In the genomic region with DNA sequence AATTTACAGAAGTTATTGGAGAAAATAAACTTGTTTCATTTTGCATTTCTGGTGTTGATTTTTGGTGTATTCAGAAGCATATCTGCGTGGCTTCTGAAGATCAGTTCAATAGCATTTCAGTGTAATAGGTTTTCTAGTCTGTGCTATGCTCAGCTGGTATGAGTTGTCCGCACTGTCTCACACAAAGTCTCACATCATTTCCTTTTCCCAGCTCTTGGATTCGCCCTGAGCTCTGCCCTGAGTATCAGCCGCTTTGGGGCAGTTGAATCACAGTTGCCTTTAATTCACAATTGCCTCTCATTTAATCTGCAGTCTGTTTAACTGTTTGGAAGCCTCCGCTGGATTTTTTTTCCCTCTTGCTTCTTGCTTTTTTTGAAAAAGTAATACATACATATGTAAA, we compare ENCODE assay signal across 16 cellular contexts. TPM values are rescaled to one million over a fixed set of nuclear protein-coding genes. Genes with fewer than 3 reads are reported as not detected.
DNase-seq lines count a peak whose midpoint lies in the region; ATAC-seq and TF ChIP-seq lines count a peak whose summit lies in the region.
"Had no signal": no experiment of that assay in that cellular context is flagged by ENCODE, and none has a peak within 500 bp of the region (broad histone marks: within the 10 kb centered on the region; RNA-seq: fewer than 3 reads in every experiment).

No MANE protein-coding gene starts in this region.

- ATAC-seq in GM23338 (no peak), left ventricle myocardium superior (peak; percentile 70), thoracic aorta (ENCODE audit: insufficient number of reproducible peaks, low FRiP score, low read depth) (no peak), GM21717 (IDR thresholded peaks at IDR 0.05; ENCODE audit: unreplicated experiment) (no peak)
- ATAC-seq: HepG2 had no signal

- peaks cover 12% of the 10 kb centered on the region; the same call in 1 of the 2 replicates for H3F3A ChIP-seq in GM23338 (replicated peaks; ENCODE audit: low read depth)

- H3K27ac ChIP-seq in GM23338 (ENCODE audit: low read depth) (0 out of 2 replicates have a peak overlapping the region, but pooled peaks have one; percentile 4), VCaP (peak overlapping the region; percentile 87), thoracic aorta (peak overlapping the region; percentile 10 to 53)
- H3K27ac ChIP-seq: BLaER1 treated with 17β-estradiol and CSF1 and Interleukin-3, amounts not matched to agents 10 nM and 100 nM; GM23248 had no signal

- H3K9me3 ChIP-seq in thoracic aorta: no peaks in the 10 kb centered on the region
- H3K9me3 ChIP-seq: BLaER1 treated with 17β-estradiol and CSF1 and Interleukin-3, amounts not matched to agents 10 nM and 100 nM had no signal

- no peaks in the 10 kb centered on the region for H3K9me2 ChIP-seq in GM23338 (ENCODE audit: insufficient read depth)

- H3K36me3 ChIP-seq in GM23338 (ENCODE audit: insufficient read depth): peaks cover 48% of the 10 kb centered on the region
- peaks cover 13% of the 10 kb centered on the region for H3K36me3 ChIP-seq in thoracic aorta

- H3K36me3 Mint-ChIP-seq in GM23338 (ENCODE audit: low read depth): peaks cover 67% of the 10 kb centered on the region
- H3K36me3 Mint-ChIP-seq: CD4-positive, CD25-positive, alpha-beta regulatory T cell had no signal

- H3K27me3 ChIP-seq in GM23338 (ENCODE audit: insufficient read depth) (no peaks in the 10 kb centered on the region), thoracic aorta (replicated peaks; ENCODE audit: insufficient read depth) (no peaks in the 10 kb centered on the region)
- H3K27me3 ChIP-seq: BLaER1 treated with 17β-estradiol and CSF1 and Interleukin-3, amounts not matched to agents 10 nM and 100 nM had no signal

- H3K79me2 ChIP-seq in GM23338 (replicated peaks; ENCODE audit: insufficient read depth): peaks cover 4% of the 10 kb centered on the region; the same call in 1 of the 2 replicates

- no peak overlapping the region; the same call in 1 of the 2 replicates for H3K27ac Mint-ChIP-seq in GM23338
- H3K27ac Mint-ChIP-seq: CD4-positive, CD25-positive, alpha-beta regulatory T cell had no signal

- no peak for TF ChIP-seq CTCF in GM23338 (conservative IDR thresholded peaks at IDR 0.05; ENCODE audit: low read depth in 2 of 2)
- TF ChIP-seq CTCF in VCaP (conservative IDR thresholded peaks at IDR 0.05): no peak
- TF ChIP-seq CTCF in thoracic aorta (IDR thresholded peaks at IDR 0.05): no peak

- H3K4me3 ChIP-seq in GM23338 (no peak overlapping the region), thoracic aorta (no peak overlapping the region)
- H3K4me3 ChIP-seq: BLaER1 treated with 17β-estradiol and CSF1 and Interleukin-3, amounts not matched to agents 10 nM and 100 nM; GM23248 had no signal

- H2AFZ ChIP-seq in GM23338: no peak overlapping the region
- H2AFZ ChIP-seq: GM23248 had no signal

- no peak for DNase-seq in GM23338 (ENCODE audit: low spot score)
- DNase-seq in left ventricle myocardium superior: no peak
- no peak for DNase-seq in thoracic aorta (ENCODE audit: low spot score)
- no peak for DNase-seq in posterior vena cava (ENCODE audit: low spot score)
- DNase-seq in HT-29 (ENCODE audit: low spot score): no peak
- DNase-seq: ACHN; CD4-positive, CD25-positive, alpha-beta regulatory T cell; DMS53; GF-D8; GM23248; H7 had no signal

- intact Hi-C loops in left ventricle myocardium superior (cut with micrococcal nuclease): no loop called here
- intact Hi-C loops in posterior vena cava (cut with DNase I): no loop called here

- H3K9me3 Mint-ChIP-seq in GM23338: peaks cover 10% of the 10 kb centered on the region; the same call in 2 of the 3 replicates

- peaks cover 14% of the 10 kb centered on the region for H3K4me1 Mint-ChIP-seq in GM23338

- no peak overlapping the region for H3K4me3 Mint-ChIP-seq in GM23338
- H3K4me3 Mint-ChIP-seq: CD4-positive, CD25-positive, alpha-beta regulatory T cell had no signal

- H4K20me1 ChIP-seq in GM23338 (replicated peaks; ENCODE audit: insufficient read depth): no peaks in the 10 kb centered on the region
- H4K20me1 ChIP-seq: BLaER1 treated with 17β-estradiol and CSF1 and Interleukin-3, amounts not matched to agents 10 nM and 100 nM had no signal

- no peak overlapping the region for H3K4me2 ChIP-seq in GM23338
- H3K4me2 ChIP-seq: BLaER1 treated with 17β-estradiol and CSF1 and Interleukin-3, amounts not matched to agents 10 nM and 100 nM had no signal

- H3K4me1 ChIP-seq in GM23338 (ENCODE audit: insufficient read depth) (peaks cover 7% of the 10 kb centered on the region; the same call in 1 of the 2 replicates), thoracic aorta (ENCODE audit: control insufficient read depth in 1 of 2, low read depth in 2 of 2) (peaks cover 16 to 39% of the 10 kb centered on the region in 2 donors)
- H3K4me1 ChIP-seq: BLaER1 treated with 17β-estradiol and CSF1 and Interleukin-3, amounts not matched to agents 10 nM and 100 nM had no signal

- H3K27me3 Mint-ChIP-seq in GM23338 (ENCODE audit: insufficient read depth, low read depth, poor library complexity): no peaks in the 10 kb centered on the region
- H3K27me3 Mint-ChIP-seq: CD4-positive, CD25-positive, alpha-beta regulatory T cell had no signal

TF ChIP-seq in GM23338, 12 proteins besides CTCF, POLR2A, EP300 and RAD21 (continues in another document):
- no peak for TF ChIP-seq REST (IDR thresholded peaks at IDR 0.05; ENCODE audit: unreplicated experiment)
- no peak for TF ChIP-seq EZH2 (IDR thresholded peaks at IDR 0.05; ENCODE audit: low read depth, unreplicated experiment)
- no peak for TF ChIP-seq CREB1 (CRISPR knock-in tag; IDR thresholded peaks at IDR 0.05; ENCODE audit: low read depth)
- no peak for TF ChIP-seq POLR2AphosphoS5 (IDR thresholded peaks at IDR 0.05; ENCODE audit: low read depth)

RNA-seq across cellular contexts. Expression of gene TTC23L, which starts 6.4 kb away (rescaled TPM):
- 2.2 and 3.6 TPM in 2 replicates for total RNA-seq in GM23338 (2014; rRNA removed; shearing (Covaris generic))
- polyA plus RNA-seq in GM23338 (2016; fragmentation: Nextera tagmentation; extraction: Ambion mirVana): 1.1 and 2.3 TPM in 2 replicates
- not detected for total RNA-seq in left ventricle myocardium superior
- 1 to 10 TPM in 1 of 2 donors, not detected in 1; 3.7 TPM for total RNA-seq in thoracic aorta
- under 1 TPM in 1 of 2 donors, not detected in 1; 0.74 TPM for total RNA-seq in posterior vena cava
- not detected in 2 replicates for total RNA-seq in HT-29 (2014; rRNA removed; shearing (Covaris generic))
- total RNA-seq: A172; CD4-positive, CD25-positive, alpha-beta regulatory T cell had no signal
- polyA plus RNA-seq: CD4-positive, CD25-positive, alpha-beta regulatory T cell; GM23248 had no signal

Comparison
In these comparisons a context has a peak if more than half of its experiments do, and no peak if none do; other contexts are left out.
1. H3K27ac ChIP-seq: peak in every context shown above with its lines; median percentile 87 in VCaP; 32 in thoracic aorta; 4 in GM23338.